30 cellular contexts compared by ENCODE assay signal in the genomic region with DNA sequence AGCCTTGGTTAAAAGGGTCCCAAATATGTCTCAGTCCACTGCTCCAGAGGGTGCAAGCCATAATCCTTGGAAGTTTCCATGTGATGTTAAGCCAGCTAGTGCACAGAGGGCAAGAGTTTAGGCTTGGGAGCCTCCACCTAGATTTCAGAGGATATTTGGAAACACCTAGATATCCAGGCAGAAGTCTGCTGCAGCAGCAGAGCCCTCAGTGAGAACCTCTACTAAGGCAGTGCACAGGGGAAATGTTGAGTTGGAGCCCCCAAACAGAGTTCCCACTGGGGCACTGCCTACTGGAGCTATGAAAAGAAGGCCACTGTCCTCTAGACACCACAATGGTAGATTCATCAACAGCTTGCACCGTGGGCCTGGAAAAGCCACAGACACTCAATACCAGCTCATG.
"Had no signal": no experiment of that assay in that cellular context is flagged by ENCODE, and none has a peak within 500 bp of the region (broad histone marks: within the 10 kb centered on the region; RNA-seq: fewer than 3 reads in every experiment).

No MANE protein-coding gene starts in this region.

- H3K27ac ChIP-seq: neutrophil, ovary, parathyroid adenoma, psoas muscle, right lobe of liver, sigmoid colon, stomach, thoracic aorta, thyroid gland, tibial nerve, upper lobe of left lung, vagina had no signal

- ATAC-seq: natural killer cell treated with Interleukin-12 subunit alpha and Interleukin-12 subunit beta and Interleukin-15 and Interleukin-18, amount 100 ng/mL, for 72 hours; psoas muscle; right cardiac atrium; right lobe of liver; stimulated activated effector memory CD8-positive, alpha-beta T cell treated with anti-CD3 and anti-CD28 coated beads, Interleukin-12 subunit alpha, Interleukin-12 subunit beta, amount 100 ng/mL, for 72 hours; stimulated activated naive B cell treated with anti-CD40 and anti-IgM and Interleukin-4, amounts not matched to agents 10 μg/mL and 1 μg/mL and 100 μg/mL, for 72 hours had no signal

- H3K27ac Mint-ChIP-seq: natural killer cell treated with Interleukin-12 subunit alpha and Interleukin-12 subunit beta and Interleukin-15 and Interleukin-18, amount 100 ng/mL, for 72 hours; nephron progenitor cell; progenitor cell of endocrine pancreas; stimulated activated effector memory CD8-positive, alpha-beta T cell treated with anti-CD3 and anti-CD28 coated beads, Interleukin-12 subunit alpha, Interleukin-12 subunit beta, amount 100 ng/mL, for 72 hours; stimulated activated naive CD8-positive, alpha-beta T cell treated with anti-CD3 and anti-CD28 coated beads, Interleukin-15, Interleukin-2, amounts not matched to agents 100 ng/mL and 50 ng/mL, for 24 hours had no signal

- H3K27me3 Mint-ChIP-seq: natural killer cell treated with Interleukin-12 subunit alpha and Interleukin-12 subunit beta and Interleukin-15 and Interleukin-18, amount 100 ng/mL, for 72 hours; progenitor cell of endocrine pancreas; stimulated activated naive B cell treated with anti-CD40 and anti-IgM and Interleukin-4, amounts not matched to agents 10 μg/mL and 1 μg/mL and 100 μg/mL, for 72 hours; stimulated activated naive CD8-positive, alpha-beta T cell treated with anti-CD3 and anti-CD28 coated beads, Interleukin-15, Interleukin-2, amounts not matched to agents 100 ng/mL and 50 ng/mL, for 24 hours had no signal

- H3K4me3 ChIP-seq: ovary, psoas muscle, right lobe of liver, sigmoid colon, stomach, thoracic aorta, thyroid gland, tibial nerve, upper lobe of left lung, vagina had no signal

- H3K36me3 ChIP-seq: neutrophil, ovary, right lobe of liver, sigmoid colon, thoracic aorta, thyroid gland, upper lobe of left lung, vagina had no signal

- H3K4me1 ChIP-seq: parathyroid adenoma, thyroid gland had no signal

- DNase-seq: nephron progenitor cell; nucleus accumbens; ovary; posterior cingulate gyrus; psoas muscle; right cardiac atrium; right lobe of liver; sigmoid colon; stimulated activated CD4-positive, alpha-beta T cell treated with anti-CD3 and anti-CD28 coated beads, Interleukin-15, amount 100 ng/mL, for 24 hours; stimulated activated CD4-positive, alpha-beta T cell treated with anti-CD3 and anti-CD28 coated beads, Interleukin-2, amount 100 ng/mL, for 24 hours; stimulated activated CD4-positive, alpha-beta T cell treated with anti-CD3 and anti-CD28 coated beads, Interleukin-2, amount 100 ng/mL, for 48 hours; stimulated activated CD4-positive, alpha-beta T cell treated with anti-CD3 and anti-CD28 coated beads, Interleukin-4, amount 100 ng/mL, for 24 hours; stimulated activated naive B cell treated with anti-CD40 and anti-IgM and Interleukin-4, amounts not matched to agents 10 μg/mL and 1 μg/mL and 100 μg/mL, for 72 hours; stimulated activated naive CD4-positive, alpha-beta T cell treated with Interleukin-2 at 50 U/mL for 16 hours; stomach; thyroid gland; trophoblast cell; upper lobe of left lung had no signal

- H3K36me3 Mint-ChIP-seq: stimulated activated effector memory CD8-positive, alpha-beta T cell treated with anti-CD3 and anti-CD28 coated beads, Interleukin-12 subunit alpha, Interleukin-12 subunit beta, amount 100 ng/mL, for 72 hours had no signal

- H3K4me3 Mint-ChIP-seq: natural killer cell treated with Interleukin-12 subunit alpha and Interleukin-12 subunit beta and Interleukin-15 and Interleukin-18, amount 100 ng/mL, for 72 hours; nephron progenitor cell; neural crest cell; stimulated activated effector memory CD8-positive, alpha-beta T cell treated with anti-CD3 and anti-CD28 coated beads, Interleukin-12 subunit alpha, Interleukin-12 subunit beta, amount 100 ng/mL, for 72 hours; stimulated activated naive B cell treated with anti-CD40 and anti-IgM and Interleukin-4, amounts not matched to agents 10 μg/mL and 1 μg/mL and 100 μg/mL, for 72 hours; stimulated activated naive CD8-positive, alpha-beta T cell treated with anti-CD3 and anti-CD28 coated beads, Interleukin-15, Interleukin-2, amounts not matched to agents 100 ng/mL and 50 ng/mL, for 24 hours had no signal

- H3K9ac ChIP-seq: parathyroid adenoma had no signal

- H3K79me2 ChIP-seq: parathyroid adenoma had no signal

- H3K9me3 ChIP-seq: neutrophil, psoas muscle, right lobe of liver, sigmoid colon, thyroid gland, upper lobe of left lung, vagina had no signal

- H3K9me3 Mint-ChIP-seq: stimulated activated effector memory CD8-positive, alpha-beta T cell treated with anti-CD3 and anti-CD28 coated beads, Interleukin-12 subunit alpha, Interleukin-12 subunit beta, amount 100 ng/mL, for 72 hours had no signal

- FAIRE-seq: small intestine, urothelium cell line had no signal

- H3K27me3 ChIP-seq: neutrophil, ovary, right lobe of liver, sigmoid colon, stomach, thyroid gland, tibial nerve, upper lobe of left lung, vagina had no signal

- H2AFZ ChIP-seq: parathyroid adenoma had no signal
